Comparison of ENCODE assay signal across 1 cellular context in genomic region chr19:12750851-12751250, GRCh38.
TF ChIP-seq lines count a peak whose summit lies in the region.

No MANE protein-coding gene starts in this region.

TF ChIP-seq in H1, 55 proteins besides CTCF, POLR2A, EP300 and RAD21:
- TF ChIP-seq MAX (IDR thresholded peaks at IDR 0.05) (no peak), SRF (IDR thresholded peaks at IDR 0.05; ENCODE audit: low read depth, low read length) (no peak), BRCA1 (IDR thresholded peaks at IDR 0.05; ENCODE audit: low read depth, low read length) (no peak), CBX5 (IDR thresholded peaks at IDR 0.05; ENCODE audit: low read depth, low read length) (no peak), SIN3A (conservative IDR thresholded peaks at IDR 0.05 in 1 of 2, IDR thresholded peaks at IDR 0.05 in 1 of 2; ENCODE audit: low read depth in 1 of 2, low read length in 2 of 2) (no peak), GABPA (IDR thresholded peaks at IDR 0.05; ENCODE audit: borderline replicate concordance, insufficient read depth, low read length) (no peak), CHD2 (IDR thresholded peaks at IDR 0.05; ENCODE audit: low read length) (no peak), TBP (IDR thresholded peaks at IDR 0.05; ENCODE audit: low read depth, low read length) (no peak), KDM1A (IDR thresholded peaks at IDR 0.05; ENCODE audit: borderline replicate concordance, low read length) (no peak), HDAC6 (IDR thresholded peaks at IDR 0.05; ENCODE audit: low read depth, low read length) (no peak), TAF7 (optimal IDR thresholded peaks at IDR 0.05; ENCODE audit: borderline replicate concordance, low read depth, low read length) (no peak), GTF2F1 (IDR thresholded peaks at IDR 0.05; ENCODE audit: borderline replicate concordance, low read depth, low read length) (no peak), FOSL1 (IDR thresholded peaks at IDR 0.05; ENCODE audit: insufficient read depth, low read depth, low read length) (no peak), MAFK (IDR thresholded peaks at IDR 0.05; ENCODE audit: low read depth, low read length) (no peak), SP1 (IDR thresholded peaks at IDR 0.05; ENCODE audit: low read depth, low read length) (no peak), JUND (IDR thresholded peaks at IDR 0.05; ENCODE audit: low read length) (no peak)
- TF ChIP-seq, protein P1, sequence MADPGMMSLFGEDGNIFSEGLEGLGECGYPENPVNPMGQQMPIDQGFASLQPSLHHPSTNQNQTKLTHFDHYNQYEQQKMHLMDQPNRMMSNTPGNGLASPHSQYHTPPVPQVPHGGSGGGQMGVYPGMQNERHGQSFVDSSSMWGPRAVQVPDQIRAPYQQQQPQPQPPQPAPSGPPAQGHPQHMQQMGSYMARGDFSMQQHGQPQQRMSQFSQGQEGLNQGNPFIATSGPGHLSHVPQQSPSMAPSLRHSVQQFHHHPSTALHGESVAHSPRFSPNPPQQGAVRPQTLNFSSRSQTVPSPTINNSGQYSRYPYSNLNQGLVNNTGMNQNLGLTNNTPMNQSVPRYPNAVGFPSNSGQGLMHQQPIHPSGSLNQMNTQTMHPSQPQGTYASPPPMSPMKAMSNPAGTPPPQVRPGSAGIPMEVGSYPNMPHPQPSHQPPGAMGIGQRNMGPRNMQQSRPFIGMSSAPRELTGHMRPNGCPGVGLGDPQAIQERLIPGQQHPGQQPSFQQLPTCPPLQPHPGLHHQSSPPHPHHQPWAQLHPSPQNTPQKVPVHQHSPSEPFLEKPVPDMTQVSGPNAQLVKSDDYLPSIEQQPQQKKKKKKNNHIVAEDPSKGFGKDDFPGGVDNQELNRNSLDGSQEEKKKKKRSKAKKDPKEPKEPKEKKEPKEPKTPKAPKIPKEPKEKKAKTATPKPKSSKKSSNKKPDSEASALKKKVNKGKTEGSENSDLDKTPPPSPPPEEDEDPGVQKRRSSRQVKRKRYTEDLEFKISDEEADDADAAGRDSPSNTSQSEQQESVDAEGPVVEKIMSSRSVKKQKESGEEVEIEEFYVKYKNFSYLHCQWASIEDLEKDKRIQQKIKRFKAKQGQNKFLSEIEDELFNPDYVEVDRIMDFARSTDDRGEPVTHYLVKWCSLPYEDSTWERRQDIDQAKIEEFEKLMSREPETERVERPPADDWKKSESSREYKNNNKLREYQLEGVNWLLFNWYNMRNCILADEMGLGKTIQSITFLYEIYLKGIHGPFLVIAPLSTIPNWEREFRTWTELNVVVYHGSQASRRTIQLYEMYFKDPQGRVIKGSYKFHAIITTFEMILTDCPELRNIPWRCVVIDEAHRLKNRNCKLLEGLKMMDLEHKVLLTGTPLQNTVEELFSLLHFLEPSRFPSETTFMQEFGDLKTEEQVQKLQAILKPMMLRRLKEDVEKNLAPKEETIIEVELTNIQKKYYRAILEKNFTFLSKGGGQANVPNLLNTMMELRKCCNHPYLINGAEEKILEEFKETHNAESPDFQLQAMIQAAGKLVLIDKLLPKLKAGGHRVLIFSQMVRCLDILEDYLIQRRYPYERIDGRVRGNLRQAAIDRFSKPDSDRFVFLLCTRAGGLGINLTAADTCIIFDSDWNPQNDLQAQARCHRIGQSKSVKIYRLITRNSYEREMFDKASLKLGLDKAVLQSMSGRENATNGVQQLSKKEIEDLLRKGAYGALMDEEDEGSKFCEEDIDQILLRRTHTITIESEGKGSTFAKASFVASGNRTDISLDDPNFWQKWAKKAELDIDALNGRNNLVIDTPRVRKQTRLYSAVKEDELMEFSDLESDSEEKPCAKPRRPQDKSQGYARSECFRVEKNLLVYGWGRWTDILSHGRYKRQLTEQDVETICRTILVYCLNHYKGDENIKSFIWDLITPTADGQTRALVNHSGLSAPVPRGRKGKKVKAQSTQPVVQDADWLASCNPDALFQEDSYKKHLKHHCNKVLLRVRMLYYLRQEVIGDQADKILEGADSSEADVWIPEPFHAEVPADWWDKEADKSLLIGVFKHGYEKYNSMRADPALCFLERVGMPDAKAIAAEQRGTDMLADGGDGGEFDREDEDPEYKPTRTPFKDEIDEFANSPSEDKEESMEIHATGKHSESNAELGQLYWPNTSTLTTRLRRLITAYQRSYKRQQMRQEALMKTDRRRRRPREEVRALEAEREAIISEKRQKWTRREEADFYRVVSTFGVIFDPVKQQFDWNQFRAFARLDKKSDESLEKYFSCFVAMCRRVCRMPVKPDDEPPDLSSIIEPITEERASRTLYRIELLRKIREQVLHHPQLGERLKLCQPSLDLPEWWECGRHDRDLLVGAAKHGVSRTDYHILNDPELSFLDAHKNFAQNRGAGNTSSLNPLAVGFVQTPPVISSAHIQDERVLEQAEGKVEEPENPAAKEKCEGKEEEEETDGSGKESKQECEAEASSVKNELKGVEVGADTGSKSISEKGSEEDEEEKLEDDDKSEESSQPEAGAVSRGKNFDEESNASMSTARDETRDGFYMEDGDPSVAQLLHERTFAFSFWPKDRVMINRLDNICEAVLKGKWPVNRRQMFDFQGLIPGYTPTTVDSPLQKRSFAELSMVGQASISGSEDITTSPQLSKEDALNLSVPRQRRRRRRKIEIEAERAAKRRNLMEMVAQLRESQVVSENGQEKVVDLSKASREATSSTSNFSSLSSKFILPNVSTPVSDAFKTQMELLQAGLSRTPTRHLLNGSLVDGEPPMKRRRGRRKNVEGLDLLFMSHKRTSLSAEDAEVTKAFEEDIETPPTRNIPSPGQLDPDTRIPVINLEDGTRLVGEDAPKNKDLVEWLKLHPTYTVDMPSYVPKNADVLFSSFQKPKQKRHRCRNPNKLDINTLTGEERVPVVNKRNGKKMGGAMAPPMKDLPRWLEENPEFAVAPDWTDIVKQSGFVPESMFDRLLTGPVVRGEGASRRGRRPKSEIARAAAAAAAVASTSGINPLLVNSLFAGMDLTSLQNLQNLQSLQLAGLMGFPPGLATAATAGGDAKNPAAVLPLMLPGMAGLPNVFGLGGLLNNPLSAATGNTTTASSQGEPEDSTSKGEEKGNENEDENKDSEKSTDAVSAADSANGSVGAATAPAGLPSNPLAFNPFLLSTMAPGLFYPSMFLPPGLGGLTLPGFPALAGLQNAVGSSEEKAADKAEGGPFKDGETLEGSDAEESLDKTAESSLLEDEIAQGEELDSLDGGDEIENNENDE (IDR thresholded peaks at IDR 0.05; ENCODE audit: insufficient replicate concordance, low read length) = no peak
